In the genomic region with DNA sequence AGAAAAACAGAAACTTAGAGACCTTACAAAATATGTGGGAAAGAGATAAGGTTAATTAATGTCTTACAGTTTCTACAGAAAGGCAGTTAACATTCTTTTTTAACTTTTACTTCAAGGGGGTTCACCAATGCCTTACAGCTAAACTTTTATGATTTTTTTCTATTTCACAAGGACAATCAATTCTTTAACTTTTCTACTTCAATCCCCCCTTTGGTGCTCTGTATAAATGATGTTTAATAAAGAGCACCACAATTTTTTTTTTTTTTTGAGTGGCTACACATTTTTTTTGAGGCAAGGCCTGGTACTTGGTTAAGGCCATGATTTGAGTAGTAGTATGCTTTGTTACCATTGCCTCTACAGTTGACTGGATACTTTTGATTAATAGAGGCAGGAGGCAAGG, we compare ENCODE assay signal across 1 cellular context.
A peak's percentile ranks its signal among the peaks of the same experiment; 100 is the strongest.
TF ChIP-seq lines count a peak whose summit lies in the region.

No MANE protein-coding gene starts in this region.

TF ChIP-seq in K562, 482 proteins besides CTCF, POLR2A, EP300 and RAD21:
- peak; percentile 47 for TF ChIP-seq ZNF280A (IDR thresholded peaks at IDR 0.05; ENCODE audit: low read depth, partially characterized antibody)
- TF ChIP-seq SIN3A (IDR thresholded peaks at IDR 0.05; ENCODE audit: borderline replicate concordance in 2 of 2, control insufficient read depth in 1 of 2, low read depth in 2 of 2, low read length in 2 of 2), result no peak
- no peak for TF ChIP-seq ZNF354B (CRISPR knock-in tag; IDR thresholded peaks at IDR 0.05)
- TF ChIP-seq, protein P1, sequence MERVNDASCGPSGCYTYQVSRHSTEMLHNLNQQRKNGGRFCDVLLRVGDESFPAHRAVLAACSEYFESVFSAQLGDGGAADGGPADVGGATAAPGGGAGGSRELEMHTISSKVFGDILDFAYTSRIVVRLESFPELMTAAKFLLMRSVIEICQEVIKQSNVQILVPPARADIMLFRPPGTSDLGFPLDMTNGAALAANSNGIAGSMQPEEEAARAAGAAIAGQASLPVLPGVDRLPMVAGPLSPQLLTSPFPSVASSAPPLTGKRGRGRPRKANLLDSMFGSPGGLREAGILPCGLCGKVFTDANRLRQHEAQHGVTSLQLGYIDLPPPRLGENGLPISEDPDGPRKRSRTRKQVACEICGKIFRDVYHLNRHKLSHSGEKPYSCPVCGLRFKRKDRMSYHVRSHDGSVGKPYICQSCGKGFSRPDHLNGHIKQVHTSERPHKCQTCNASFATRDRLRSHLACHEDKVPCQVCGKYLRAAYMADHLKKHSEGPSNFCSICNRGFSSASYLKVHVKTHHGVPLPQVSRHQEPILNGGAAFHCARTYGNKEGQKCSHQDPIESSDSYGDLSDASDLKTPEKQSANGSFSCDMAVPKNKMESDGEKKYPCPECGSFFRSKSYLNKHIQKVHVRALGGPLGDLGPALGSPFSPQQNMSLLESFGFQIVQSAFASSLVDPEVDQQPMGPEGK (CRISPR knock-in tag; IDR thresholded peaks at IDR 0.05; ENCODE audit: borderline replicate concordance), result no peak
- 0 out of 2 replicates have a peak, but pooled peaks have one; percentile 42 for TF ChIP-seq TRIM28 (IDR thresholded peaks at IDR 0.05)
- peak in 1 of 2 experiments; percentile 52; a peak in 1 of 4 replicates for TF ChIP-seq TRIM24 (IDR thresholded peaks at IDR 0.05)
- no peak for TF ChIP-seq PYGO2 (tag; IDR thresholded peaks at IDR 0.05)
TF ChIP-seq in K562: peak in this region for 3.
